In the genomic region with DNA sequence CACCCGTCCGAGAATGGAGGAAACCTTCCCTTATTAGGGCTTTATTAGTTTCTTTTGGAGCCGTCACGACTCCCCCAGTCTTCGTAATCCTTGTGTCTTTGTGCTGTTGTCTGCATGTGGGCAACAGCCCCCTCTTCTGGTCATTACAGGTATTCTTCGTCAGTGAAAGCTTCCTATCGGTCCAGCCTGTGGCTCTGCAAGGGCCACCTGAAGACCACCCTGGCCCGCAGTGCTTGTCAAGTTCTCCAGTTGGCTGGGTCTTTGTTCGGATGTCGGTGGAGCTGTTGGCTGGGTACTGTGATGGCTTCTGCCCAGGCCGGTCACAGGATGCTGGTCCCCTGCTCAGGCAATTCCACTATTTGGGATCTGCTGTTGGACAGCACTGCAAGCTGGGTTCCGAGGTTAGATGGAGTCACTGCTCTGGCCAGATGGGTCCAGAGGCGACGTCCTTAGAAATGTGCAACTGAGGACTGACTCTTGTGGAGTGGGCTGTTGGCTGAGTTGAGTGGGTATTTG, we compare ENCODE assay signal across 8 cellular contexts. TPM values are rescaled to one million over a fixed set of nuclear protein-coding genes. Genes with fewer than 3 reads are reported as not detected.
DNase-seq lines count a peak whose midpoint lies in the region; FAIRE-seq and TF ChIP-seq lines count a peak whose summit lies in the region.

No MANE protein-coding gene starts in this region.

- no peak for DNase-seq in CD14-positive monocyte (ENCODE audit: low spot score)
- DNase-seq in GM23248, result peak; percentile 74
- peak; percentile 36 for DNase-seq in NCI-H526 treated with DMSO at 0.1 percent for 48 hours (lab: John Stamatoyannopoulos, UW)
- DNase-seq in activated T-cell treated with anti-CD3 and anti-CD28 coated beads for 24 hours (ENCODE audit: low read depth), result peak; percentile 9
- peak; percentile 77 for DNase-seq in fibroblast of peridontal ligament (ENCODE audit: extremely low read depth)
- peak; percentile 66 for DNase-seq in urothelium cell line (ENCODE audit: low spot score)
- DNase-seq in RKO (ENCODE audit: low spot score), result no peak

- WGBS in GM23248 (ENCODE audit: low coverage in 1 of 2, low lambda C conversion rate in 2 of 2, missing lambda C conversion rate in 2 of 2), 2 experiments, result 40 to 47% methylated on average over 14 of the region's 14 CpGs

- no peaks in the 10 kb centered on the region for H3K4me1 ChIP-seq in GM23248 (ENCODE audit: insufficient read depth)

- H3K4me3 Mint-ChIP-seq in CD14-positive monocyte, result no peak overlapping the region

- H3K36me3 ChIP-seq in GM23248 (ENCODE audit: low read depth) (peaks cover 31% of the 10 kb centered on the region; the same call in 1 of the 2 replicates), neural cell (ENCODE audit: insufficient read depth, low read length) (no peaks in the 10 kb centered on the region)

- H3K9me3 Mint-ChIP-seq in CD14-positive monocyte, result peaks cover 15 to 22% (median 19%) of the 10 kb centered on the region in 7 donors

- peak overlapping the region in 1 of 7 donors; percentile 22 for H3K27ac Mint-ChIP-seq in CD14-positive monocyte

- no peak overlapping the region for H3K4me2 ChIP-seq in GM23248 (ENCODE audit: unreplicated experiment)
- no peak overlapping the region for H3K4me2 ChIP-seq in neural cell (ENCODE audit: low read length)

- peak; percentile 85 for TF ChIP-seq CTCF in CD14-positive monocyte (IDR thresholded peaks at IDR 0.05)
- TF ChIP-seq CTCF in neural cell (IDR thresholded peaks at IDR 0.05; ENCODE audit: poor library complexity, severe bottlenecking), result peak; percentile 92

- H3K9me3 ChIP-seq in GM23248 (ENCODE audit: low read depth), result no peaks in the 10 kb centered on the region
- H3K9me3 ChIP-seq in neural cell (ENCODE audit: low read length), result no peaks in the 10 kb centered on the region

- H3K4me1 Mint-ChIP-seq in CD14-positive monocyte, result no peaks in the 10 kb centered on the region

- no peaks in the 10 kb centered on the region for H3K27me3 Mint-ChIP-seq in CD14-positive monocyte (ENCODE audit: low read depth in 3 of 3)

- no peak overlapping the region for H3K9ac ChIP-seq in GM23248
- H3K9ac ChIP-seq in neural cell (ENCODE audit: low read length), result no peak overlapping the region

- FAIRE-seq in urothelium cell line (lab: Jason Lieb, UNC), result no peak

- H3K4me3 ChIP-seq in GM23248 (no peak overlapping the region), neural cell (ENCODE audit: low read length) (no peak overlapping the region)

- H3K27me3 ChIP-seq in GM23248 (replicated peaks; ENCODE audit: insufficient read depth) (no peaks in the 10 kb centered on the region), neural cell (ENCODE audit: insufficient read depth, low read depth, low read length) (no peaks in the 10 kb centered on the region)

- peaks cover 76 to 79% of the 10 kb centered on the region in 2 donors for H3K36me3 Mint-ChIP-seq in CD14-positive monocyte

- peak; percentile 94 for TF ChIP-seq RAD21 in neural cell (conservative IDR thresholded peaks at IDR 0.05)

- H3K27ac ChIP-seq in GM23248, result no peak overlapping the region
- no peak overlapping the region for H3K27ac ChIP-seq in neural cell (ENCODE audit: low read length)

- H3K79me2 ChIP-seq in GM23248 (ENCODE audit: insufficient read depth) (no peaks in the 10 kb centered on the region), neural cell (replicated peaks; ENCODE audit: insufficient read depth, low read length) (no peaks in the 10 kb centered on the region)

- in situ Hi-C loops in GM23248 (cut with MboI), result loop anchor here (10.0 to 25.0 kb wide), 2 partner anchors 312 to 609 kb away; a partner anchor contains a TSS

- TF ChIP-seq EP300 in neural cell (conservative IDR thresholded peaks at IDR 0.05; ENCODE audit: poor library complexity, severe bottlenecking), result no peak

- H4K20me1 ChIP-seq in GM23248 (ENCODE audit: insufficient read depth) (no peaks in the 10 kb centered on the region), neural cell (ENCODE audit: insufficient read depth) (no peaks in the 10 kb centered on the region)

- H3F3A ChIP-seq in GM23248 (ENCODE audit: insufficient read depth) (peaks cover 19% of the 10 kb centered on the region), neural cell (ENCODE audit: insufficient read depth, low read length, poor library complexity, severe bottlenecking) (no peaks in the 10 kb centered on the region)

- intact Hi-C loops in CD14-positive monocyte (cut with micrococcal nuclease), result loop anchor here (5.0 to 10.0 kb wide), 2 partner anchors 314 to 612 kb away; a partner anchor contains a TSS

- H2AFZ ChIP-seq in GM23248 (no peak overlapping the region), neural cell (ENCODE audit: low read depth, low read length) (no peak overlapping the region)

- H3K9me2 ChIP-seq in GM23248 (ENCODE audit: insufficient read depth), result no peaks in the 10 kb centered on the region
- H3K9me2 ChIP-seq in neural cell (ENCODE audit: insufficient read depth, low read length), result no peaks in the 10 kb centered on the region

TF ChIP-seq in neural cell, 6 proteins besides CTCF, POLR2A, EP300 and RAD21:
- TF ChIP-seq SMC3 (conservative IDR thresholded peaks at IDR 0.05; ENCODE audit: poor library complexity) (peak; percentile 96), POLR2AphosphoS5 (IDR thresholded peaks at IDR 0.05) (no peak), TAF1 (IDR thresholded peaks at IDR 0.05; ENCODE audit: low read depth) (no peak), MXI1 (conservative IDR thresholded peaks at IDR 0.05; ENCODE audit: poor library complexity, severe bottlenecking) (no peak), REST (IDR thresholded peaks at IDR 0.05; ENCODE audit: borderline replicate concordance) (no peak)

RNA-seq across cellular contexts. Expression of gene E2F6, which starts 19.2 kb away (rescaled TPM):
- 1 to 10 TPM; 3.5 to 3.7 TPM for polyA plus RNA-seq in CD14-positive monocyte
- 11.5 and 12.8 TPM in 2 replicates for total RNA-seq in GM23248 (2014; rRNA removed; shearing (Covaris generic))
- 14.3 and 15.3 TPM in 2 replicates for polyA plus RNA-seq in GM23248 (2016; fragmentation: Nextera tagmentation; extraction: Ambion mirVana)
- polyA plus RNA-seq in neural cell, result 29.7 and 39.1 TPM in 2 replicates
- 23.4 and 29.5 TPM in 2 replicates for polyA minus RNA-seq in neural cell

Comparison
In these comparisons a context has a peak if more than half of its experiments do, and no peak if none do; other contexts are left out.
1. DNase-seq: peak in GM23248 (single experiment), NCI-H526 treated with DMSO at 0.1 percent for 48 hours (single experiment), activated T-cell treated with anti-CD3 and anti-CD28 coated beads for 24 hours (single experiment), fibroblast of peridontal ligament (single experiment) and urothelium cell line (single experiment); none in CD14-positive monocyte (single experiment) and RKO (single experiment).